Comparison of ENCODE assay signal across 8 cellular contexts in genomic region chr9:134366223-134367031, GRCh38. TPM values are rescaled to one million over a fixed set of nuclear protein-coding genes. Genes with fewer than 3 reads are reported as not detected.
DNase-seq lines count a peak whose midpoint lies in the region; ATAC-seq and TF ChIP-seq lines count a peak whose summit lies in the region.

No MANE protein-coding gene starts in this region.

- peaks cover 19% of the 10 kb centered on the region for H3K79me2 ChIP-seq in fibroblast of lung (ENCODE audit: control insufficient read depth, insufficient read depth, low read length)

- H3K9ac ChIP-seq in fibroblast of lung (ENCODE audit: insufficient read depth, low read length): peak overlapping the region; percentile 40

- H3K36me3 ChIP-seq in fibroblast of lung (ENCODE audit: control insufficient read depth, insufficient read depth, low read length): no peaks in the 10 kb centered on the region

- peak overlapping the region; percentile 69 for H3K4me2 ChIP-seq in fibroblast of lung (ENCODE audit: extremely low read depth, insufficient read depth, low read length)

- TF ChIP-seq CTCF in AG04450 (IDR thresholded peaks at IDR 0.05; ENCODE audit: low read depth, low read length) (no peak), fibroblast of lung (conservative IDR thresholded peaks at IDR 0.05 in 1 of 2, IDR thresholded peaks at IDR 0.05 in 1 of 2; ENCODE audit: low read depth in 1 of 2, low read length in 2 of 2) (no peak)

- peak overlapping the region; percentile 4; the same call in 1 of the 2 replicates for H3K4me3 ChIP-seq in AG04450 (ENCODE audit: low read depth, low read length)
- peak overlapping the region in 1 of 4 experiments; percentile 28 for H3K4me3 ChIP-seq in fibroblast of lung (replicated peaks in 1 of 4; ENCODE audit: control extremely low read depth in 1 of 4, insufficient read depth in 1 of 4, low read depth in 3 of 4, low read length in 4 of 4)

- H3K27me3 ChIP-seq in AG04450 (ENCODE audit: control insufficient read depth, insufficient read depth, low read length) (no peaks in the 10 kb centered on the region), fibroblast of lung (ENCODE audit: control insufficient read depth, insufficient read depth, low read length) (no peaks in the 10 kb centered on the region)

- no peaks in the 10 kb centered on the region for H4K20me1 ChIP-seq in fibroblast of lung (ENCODE audit: control insufficient read depth, extremely low read depth, insufficient read depth, low read length)

- H2AFZ ChIP-seq in fibroblast of lung (ENCODE audit: low read length): no peak overlapping the region

- CTCF ChIA-PET in AG04450 (lab: Charles Lee): interaction anchor here (1.2 to 1.3 kb wide), 2 partner anchors 76 to 195 kb away, joined by 4 read pairs; no protein-coding TSS in a partner anchor

- H3K4me1 ChIP-seq in fibroblast of lung (ENCODE audit: control insufficient read depth, extremely low read depth, insufficient read depth, low read length): peaks cover 17% of the 10 kb centered on the region

- ATAC-seq in GM18502 (IDR thresholded peaks at IDR 0.05; ENCODE audit: poor library complexity, unreplicated experiment): no peak

- DNase-seq in AG04450 (ENCODE audit: low read depth, low spot score) (peak; percentile 61), LoVo (ENCODE audit: low spot score) (peak; percentile 29), SKM-1 (lab: John Stamatoyannopoulos, UW; ENCODE audit: unreplicated experiment) (peak; percentile 76), fibroblast of lung (ENCODE audit: low read depth in 2 of 2) (peak; percentile 76 to 87), occipital lobe (lab: John Stamatoyannopoulos, UW) (peak; percentile 80)
- no peak for DNase-seq in activated naive CD4-positive, alpha-beta T cell treated with anti-CD3 and anti-CD28 coated beads, Interleukin-2, amount 50 U/mL, for 16 hours
- DNase-seq in stimulated activated naive CD4-positive, alpha-beta T cell (lab: John Stamatoyannopoulos, UW): no peak

- no peaks in the 10 kb centered on the region; the same call in 1 of the 2 replicates for H3K9me3 ChIP-seq in AG04450 (ENCODE audit: control insufficient read depth, insufficient read depth, low read length)
- no peaks in the 10 kb centered on the region for H3K9me3 ChIP-seq in fibroblast of lung (ENCODE audit: control insufficient read depth, insufficient read depth, low read depth, low read length)

- H3K27ac ChIP-seq in AG04450 (ENCODE audit: low read depth, low read length) (peak overlapping the region; percentile 68), fibroblast of lung (ENCODE audit: insufficient read depth, low read length) (peak overlapping the region; percentile 78)

- POLR2A ChIA-PET in AG04450 (lab: Yijun Ruan, JAX): interaction anchor here (0.7 to 1.2 kb wide), 5 partner anchors 9 to 1685 kb away, joined by 3 to 7 read pairs (median 5); partner anchors contain the start of gene RNU6ATAC

RNA-seq across cellular contexts. Expression of gene RXRA, which starts 40.2 kb away (rescaled TPM):
- polyA plus RNA-seq in AG04450 (2011; rRNA removed) (5.3 and 8.4 TPM in 2 replicates), fibroblast of lung (11.5 and 13.3 TPM in 2 replicates)
- 7.2 and 9.7 TPM in 2 replicates for polyA minus RNA-seq in AG04450 (2011; rRNA and poly(A)+ RNA removed)
- total RNA-seq in fibroblast of lung (14.6 and 14.9 TPM in 2 replicates), occipital lobe (6.6 TPM)
- 29.3 and 35.2 TPM in 2 replicates for polyA plus RNA-seq in fibroblast of lung (2012)
- polyA minus RNA-seq in fibroblast of lung (ENCODE audit: low replicate concordance): 56.4 and 59.1 TPM in 2 replicates

Comparison
In these comparisons a context has a peak if more than half of its experiments do, and no peak if none do; other contexts are left out.
1. DNase-seq: peak in AG04450 (single experiment), LoVo (single experiment), SKM-1 (single experiment), fibroblast of lung (2 of 2) and occipital lobe (single experiment); none in activated naive CD4-positive, alpha-beta T cell treated with anti-CD3 and anti-CD28 coated beads, Interleukin-2, amount 50 U/mL, for 16 hours (single experiment) and stimulated activated naive CD4-positive, alpha-beta T cell (0 of 6).